ENCODE assay signal across 23 cellular contexts in the genomic region with DNA sequence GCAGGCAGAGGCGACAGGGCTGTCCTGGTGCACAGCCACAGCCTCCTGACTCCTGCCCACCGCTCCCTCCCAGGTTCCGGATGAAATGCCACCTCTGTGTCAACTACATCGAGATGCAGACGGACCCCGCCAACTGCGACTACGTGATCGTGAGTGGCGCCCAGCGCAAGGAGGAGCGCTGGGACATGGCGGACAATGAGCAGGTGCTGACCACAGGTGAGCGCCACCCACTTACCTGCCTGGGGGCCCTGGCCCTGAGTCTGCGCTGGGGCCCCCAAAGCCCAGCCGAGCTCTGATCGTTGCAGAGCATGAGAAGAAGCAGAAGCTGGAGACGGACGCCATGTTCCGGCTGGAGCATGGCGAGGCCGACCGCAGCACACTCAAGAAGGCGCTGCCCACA. TPM values are rescaled to one million over a fixed set of nuclear protein-coding genes. Genes with fewer than 3 reads are reported as not detected.
DNase-seq lines count a peak whose midpoint lies in the region; ATAC-seq, FAIRE-seq and TF ChIP-seq lines count a peak whose summit lies in the region.
"Had no signal": no experiment of that assay in that cellular context is flagged by ENCODE, and none has a peak within 500 bp of the region (broad histone marks: within the 10 kb centered on the region; RNA-seq: fewer than 3 reads in every experiment).

No MANE protein-coding gene starts in this region.

- no peak overlapping the region for H4K91ac ChIP-seq in neuronal stem cell (ENCODE audit: low read depth, low read length, poor library complexity)

- 97% methylated on average over 22 of the region's 24 CpGs for WGBS in HepG2 (ENCODE audit: low lambda C conversion rate)
- no CpG with 5 or more reads among the region's 24 CpGs for WGBS in right lobe of liver (ENCODE audit: insufficient coverage, low coverage, low lambda C conversion rate, missing lambda C conversion rate)
- 96% methylated on average over 23 of the region's 24 CpGs for WGBS in K562 (ENCODE audit: insufficient coverage, low coverage, missing lambda C conversion rate)
- no CpG with 5 or more reads among the region's 24 CpGs for WGBS in neuronal stem cell (ENCODE audit: extremely low coverage in 2 of 2, insufficient read length in 2 of 2, insufficient replicate concordance in 1 of 2), 2 donors

- TF ChIP-seq POLR2A in HepG2 (IDR thresholded peaks at IDR 0.05; ENCODE audit: insufficient read depth in 1 of 2, low read depth in 2 of 2, low read length in 2 of 2) (no peak), right lobe of liver (IDR thresholded peaks at IDR 0.05) (no peak), K562 (conservative IDR thresholded peaks at IDR 0.05) (no peak)

- H3K9ac ChIP-seq in HepG2 (ENCODE audit: insufficient read depth, low read depth, low read length) (no peak overlapping the region), K562 (ENCODE audit: insufficient read depth in 1 of 2, low read depth in 2 of 2, low read length in 2 of 2) (no peak overlapping the region; a peak in 1 of 4 replicates), neuronal stem cell (ENCODE audit: low read depth, low read length, poor library complexity) (no peak overlapping the region)
- H3K9ac ChIP-seq: BLaER1 had no signal

- in situ Hi-C loops in HepG2 (cut with HindIII; ENCODE audit: extremely low pct_ligation_motif_present, low pct_unique_long_range_greater_than_20kb) (loop anchor here (25.0 kb wide), 1 partner anchor 304 kb away; the partner anchor contains the start of genes MISP3 and PALM3), K562 (cut with MboI) (no loop called here)

- no peaks in the 10 kb centered on the region for H3K9me1 ChIP-seq in K562 (ENCODE audit: control insufficient read depth, insufficient read depth, low read length)

- H3K36me3 ChIP-seq in HepG2 (replicated peaks in 1 of 2; ENCODE audit: control insufficient read depth in 1 of 2, insufficient read depth in 2 of 2, low read length in 2 of 2) (peaks cover 20 to 40% of the 10 kb centered on the region in 2 experiments), right lobe of liver (peaks cover 12 to 65% (median 29%) of the 10 kb centered on the region in 4 donors), K562 (ENCODE audit: control insufficient read depth, insufficient read depth, low read length) (peaks cover 75% of the 10 kb centered on the region), neuronal stem cell (replicated peaks in 1 of 2; ENCODE audit: control insufficient read depth in 2 of 2, insufficient read depth in 2 of 2, low read length in 2 of 2) (peaks cover 49 to 95% of the 10 kb centered on the region in 2 donors)

- no peak for TF ChIP-seq RAD21 in HepG2 (CRISPR knock-in tag; IDR thresholded peaks at IDR 0.05)
- TF ChIP-seq RAD21 in K562 (CRISPR knock-in tag; conservative IDR thresholded peaks at IDR 0.05 in 1 of 2, IDR thresholded peaks at IDR 0.05 in 1 of 2), result no peak

- TF ChIP-seq CTCF in HepG2 (CRISPR knock-in tag; IDR thresholded peaks at IDR 0.05) (no peak), right lobe of liver (IDR thresholded peaks at IDR 0.05) (no peak), K562 (IDR thresholded peaks at IDR 0.05 in 2 of 3, conservative IDR thresholded peaks at IDR 0.05 in 1 of 3; ENCODE audit: insufficient read depth in 2 of 3, low read depth in 1 of 3, low read length in 3 of 3) (no peak), coronary artery (IDR thresholded peaks at IDR 0.05) (no peak)

- DNase-seq in HepG2 (ENCODE audit: low spot score) (no peak), right lobe of liver (no peak), K562 (ENCODE audit: extremely low read depth in 1 of 4, low spot score in 3 of 4) (no peak), neuronal stem cell (ENCODE audit: low spot score) (no peak), coronary artery (ENCODE audit: low spot score) (no peak)
- no peak for DNase-seq in activated CD8-positive, alpha-beta memory T cell treated with anti-CD3 and anti-CD28 coated beads for 24 hours
- DNase-seq: Caco-2; CD4-positive, CD25-positive, alpha-beta regulatory T cell; CD8-positive, alpha-beta T cell; DMS153; DND-41; H9; HFFc6 had no signal

- H3K79me2 ChIP-seq in HepG2 (ENCODE audit: insufficient read depth, low read length) (peaks cover under 1% of the 10 kb centered on the region), K562 (ENCODE audit: control insufficient read depth, insufficient read depth, low read length) (peaks cover 7% of the 10 kb centered on the region)

- no peak overlapping the region for H2BK5ac ChIP-seq in neuronal stem cell (ENCODE audit: low read length)

- H2AK5ac ChIP-seq in neuronal stem cell (ENCODE audit: low read depth, low read length), result no peak overlapping the region

- no peak for ATAC-seq in HepG2
- no peak for ATAC-seq in right lobe of liver
- ATAC-seq in K562, result no peak
- no peak for ATAC-seq in GM21447 (IDR thresholded peaks at IDR 0.05; ENCODE audit: unreplicated experiment)
- ATAC-seq: CD8-positive, alpha-beta T cell; GM23338; HCT116 had no signal

- H3K27me3 ChIP-seq in HepG2 (ENCODE audit: control insufficient read depth in 1 of 2, insufficient read depth in 2 of 2, low read length in 2 of 2) (no peaks in the 10 kb centered on the region), right lobe of liver (no peaks in the 10 kb centered on the region), K562 (ENCODE audit: control insufficient read depth in 2 of 2, insufficient read depth in 2 of 2, low read length in 2 of 2) (no peaks in the 10 kb centered on the region), neuronal stem cell (ENCODE audit: control insufficient read depth in 3 of 3, insufficient read depth in 3 of 3, low read depth in 1 of 3, low read length in 3 of 3) (no peaks in the 10 kb centered on the region)
- H3K27me3 ChIP-seq: BLaER1 had no signal

- POLR2A ChIA-PET in HepG2 (lab: Yijun Ruan, JAX) (no interaction called here), K562 (lab: Yijun Ruan, JAX) (no interaction called here)

- H4K8ac ChIP-seq in neuronal stem cell (ENCODE audit: low read depth, low read length), result no peak overlapping the region

- H3K18ac ChIP-seq in neuronal stem cell (ENCODE audit: low read length), result no peak overlapping the region

- H3K4me2 ChIP-seq in HepG2 (ENCODE audit: low read depth, low read length) (no peak overlapping the region), K562 (ENCODE audit: insufficient read depth, low read length) (no peak overlapping the region), neuronal stem cell (ENCODE audit: insufficient read depth, low read length, poor library complexity, severe bottlenecking) (no peak overlapping the region)
- H3K4me2 ChIP-seq: BLaER1, GM23338 had no signal

- FAIRE-seq in HepG2 (lab: Jason Lieb, UNC) (no peak), K562 (lab: Jason Lieb, UNC) (no peak)
- FAIRE-seq: A204.1, G401.6, GM12892, GM19239 had no signal

- H2BK15ac ChIP-seq in neuronal stem cell (ENCODE audit: low read length), result no peak overlapping the region

- no peak for TF ChIP-seq EP300 in HepG2 (IDR thresholded peaks at IDR 0.05; ENCODE audit: low read depth in 2 of 2, low read length in 2 of 2)
- no peak for TF ChIP-seq EP300 in HepG2 (CRISPR knock-in tag; IDR thresholded peaks at IDR 0.05; ENCODE audit: borderline replicate concordance)
- no peak for TF ChIP-seq EP300 in K562 (IDR thresholded peaks at IDR 0.05; ENCODE audit: low read length)

- H3K14ac ChIP-seq in neuronal stem cell (ENCODE audit: low read length), result no peak overlapping the region

- no peak overlapping the region for H3K4me3 ChIP-seq in HepG2 (replicated peaks in 1 of 3; ENCODE audit: insufficient read depth in 1 of 3, low read depth in 2 of 3, low read length in 3 of 3)
- H3K4me3 ChIP-seq in right lobe of liver, result no peak overlapping the region
- no peak overlapping the region for H3K4me3 ChIP-seq in K562
- no peak overlapping the region for H3K4me3 ChIP-seq in neuronal stem cell (ENCODE audit: low read length in 2 of 2)
- H3K4me3 ChIP-seq in coronary artery, result no peak overlapping the region
- H3K4me3 ChIP-seq: BLaER1, GM23338 had no signal

- H3K79me1 ChIP-seq in neuronal stem cell (ENCODE audit: low read depth, low read length), result peaks cover 7% of the 10 kb centered on the region

- CTCF ChIA-PET in HepG2 (lab: Yijun Ruan, JAX; ENCODE audit: low intra/inter-chr PET ratio, low total read pairs), result no interaction called here
- CTCF ChIA-PET in K562 (lab: Yijun Ruan, JAX; ENCODE audit: low intra/inter-chr PET ratio), result no interaction called here

- H3K4ac ChIP-seq in neuronal stem cell (ENCODE audit: low read length), result no peak overlapping the region

- no peak overlapping the region for H2BK120ac ChIP-seq in neuronal stem cell (ENCODE audit: low read depth, low read length)

- no peaks in the 10 kb centered on the region for H4K20me1 ChIP-seq in HepG2 (ENCODE audit: insufficient read depth, low read length)
- no peaks in the 10 kb centered on the region for H4K20me1 ChIP-seq in K562 (replicated peaks; ENCODE audit: control insufficient read depth, insufficient read depth, low read length)
- H4K20me1 ChIP-seq: BLaER1 had no signal

- no peak overlapping the region for H2AFZ ChIP-seq in HepG2 (ENCODE audit: low read length)
- no peak overlapping the region for H2AFZ ChIP-seq in K562 (ENCODE audit: low read depth, low read length)
- H2AFZ ChIP-seq in neuronal stem cell (ENCODE audit: low read length), result no peak overlapping the region
- H2AFZ ChIP-seq: GM23338 had no signal

- H3K4me1 ChIP-seq in HepG2 (ENCODE audit: insufficient read depth, low read length) (0 out of 2 replicates have a peak, but pooled peaks cover 6% of the 10 kb centered on the region), right lobe of liver (no peaks in the 10 kb centered on the region), K562 (replicated peaks in 1 of 2; ENCODE audit: control insufficient read depth in 2 of 2, insufficient read depth in 2 of 2, low read length in 2 of 2) (peaks cover 0 to 23% of the 10 kb centered on the region in 2 experiments; a peak in 2 of 5 replicates), neuronal stem cell (ENCODE audit: control insufficient read depth in 2 of 2, insufficient read depth in 1 of 2, low read depth in 1 of 2, low read length in 2 of 2) (no peaks in the 10 kb centered on the region)
- H3K4me1 ChIP-seq: Caco-2 had no signal

- H3K27ac ChIP-seq in HepG2 (ENCODE audit: extremely low read length, insufficient read depth, low read length), result no peak overlapping the region
- no peak overlapping the region for H3K27ac ChIP-seq in right lobe of liver
- H3K27ac ChIP-seq in K562 (ENCODE audit: extremely low read depth, low read depth, low read length), result no peak overlapping the region
- H3K27ac ChIP-seq in neuronal stem cell (replicated peaks; ENCODE audit: low read length), result no peak overlapping the region
- no peak overlapping the region for H3K27ac ChIP-seq in coronary artery
- H3K27ac ChIP-seq: 22Rv1, BLaER1, C4-2B had no signal

- BruUV-seq in HepG2 (replicated peaks; lab: Mats Ljungman, UMichigan), result no TSS peak
- BruUV-seq in K562 (replicated peaks; lab: Mats Ljungman, UMichigan), result no TSS peak

- intact Hi-C loops in HepG2 (cut with micrococcal nuclease; ENCODE audit: unreplicated experiment) (no loop called here), right lobe of liver (cut with DNase I) (no loop called here), K562 (cut with micrococcal nuclease) (no loop called here)

- H3K9me3 ChIP-seq in HepG2 (ENCODE audit: low read length) (no peaks in the 10 kb centered on the region), right lobe of liver (no peaks in the 10 kb centered on the region), K562 (replicated peaks; ENCODE audit: control insufficient read depth, insufficient read depth, low read depth, low read length) (no peaks in the 10 kb centered on the region), neuronal stem cell (replicated peaks in 1 of 2; ENCODE audit: control insufficient read depth in 2 of 2, insufficient read depth in 1 of 2, low read depth in 1 of 2, low read length in 2 of 2) (peaks cover 0 to 4% of the 10 kb centered on the region in 2 donors)
- H3K9me3 ChIP-seq: BLaER1, Caco-2 had no signal

- H3K23ac ChIP-seq in neuronal stem cell (ENCODE audit: low read depth, low read length, poor library complexity), result peak overlapping the region; percentile 89

- no peak overlapping the region for H2BK12ac ChIP-seq in neuronal stem cell (ENCODE audit: low read length)

RNA-seq across cellular contexts. Expression of gene MRI1, which starts 5.5 kb away (rescaled TPM):
- total RNA-seq in HepG2 (2016; rRNA removed; fragmentation: Illumina TruSeq; extraction: Trizol) (15.3 and 20.1 TPM in 2 replicates), right lobe of liver (10 to 100 TPM; 14.5 to 30.5 (median 24.1) TPM), K562 (2014; rRNA removed) (57.4 and 68.7 TPM in 2 replicates), K562 (2014; rRNA removed; fragmentation: Illumina TruSeq; extraction: Trizol) (13.3 and 15.8 TPM in 2 replicates), K562 (2015; rRNA removed; fragmentation: Illumina TruSeq; extraction: Trizol) (30.9 and 31.6 TPM in 2 replicates), K562 (2021) (45.8 and 47.3 TPM in 2 replicates)
- total RNA-seq in HepG2 (2016; cell fraction: cytosol; rRNA removed; fragmentation: Illumina TruSeq; extraction: Trizol; ENCODE audit: low read depth), result 2.2 and 3.3 TPM in 2 replicates
- 15.0 and 19.2 TPM in 2 replicates for total RNA-seq in HepG2 (2016; cell fraction: insoluble cytoplasmic fraction; rRNA removed; fragmentation: Illumina TruSeq; extraction: Trizol)
- 5.4 and 5.5 TPM in 2 replicates for total RNA-seq in HepG2 (2016; cell fraction: membrane; rRNA removed; fragmentation: Illumina TruSeq; extraction: Trizol)
- total RNA-seq in HepG2 (2016; cell fraction: nucleus; rRNA removed; fragmentation: Illumina TruSeq; extraction: Trizol), result 16.8 and 19.8 TPM in 2 replicates
- polyA plus RNA-seq in HepG2 (2011; rRNA removed) (20.6 and 27.7 TPM in 2 replicates), K562 (2011; rRNA removed) (19.3 and 27.7 TPM in 2 replicates), K562 (2014; fragmentation: Illumina TruSeq; extraction: Trizol) (28.2 and 30.0 TPM in 2 replicates), K562 (2014; fragmentation: Nextera tagmentation; extraction: Ambion mirVana) (1 to 10 TPM; 5.5 to 6.5 TPM), K562 (2014; rRNA removed) (34.7 and 43.0 TPM in 2 replicates)
- polyA plus RNA-seq in HepG2 (2011; cell fraction: cytosol; rRNA removed), result 11.3 and 15.1 TPM in 2 replicates
- polyA plus RNA-seq in HepG2 (2011; cell fraction: nucleus; rRNA removed), result 130 and 140 TPM in 2 replicates
- polyA plus RNA-seq in HepG2 (2012), result 9.3 and 11.3 TPM in 2 replicates
- 2.0 and 2.1 TPM in 2 replicates for polyA plus RNA-seq in HepG2 (2016; cell fraction: cytosol; fragmentation: Illumina TruSeq; extraction: Trizol; ENCODE audit: low read depth)
- polyA plus RNA-seq in HepG2 (2016; cell fraction: insoluble cytoplasmic fraction; fragmentation: Illumina TruSeq; extraction: Trizol; ENCODE audit: low read depth), result 14.4 and 15.2 TPM in 2 replicates
- 3.7 TPM in 2 replicates for polyA plus RNA-seq in HepG2 (2016; cell fraction: membrane; fragmentation: Illumina TruSeq; extraction: Trizol; ENCODE audit: low read depth)
- 38.8 and 42.1 TPM in 2 replicates for polyA plus RNA-seq in HepG2 (2016; cell fraction: nucleus; fragmentation: Illumina TruSeq; extraction: Trizol; ENCODE audit: insufficient read depth, low read depth)
- polyA minus RNA-seq in HepG2 (2011; rRNA and poly(A)+ RNA removed; ENCODE audit: low replicate concordance), result 31.0 and 50.1 TPM in 2 replicates
- 12.0 and 12.5 TPM in 2 replicates for polyA minus RNA-seq in HepG2 (2011; cell fraction: cytosol; rRNA and poly(A)+ RNA removed)
- polyA minus RNA-seq in HepG2 (2011; cell fraction: nucleus; rRNA and poly(A)+ RNA removed), result 12.9 and 13.9 TPM in 2 replicates
- 17.4 and 51.8 TPM in 2 replicates for total RNA-seq in K562 (2011; cell fraction: chromatin; rRNA removed; ENCODE audit: low replicate concordance)
- 53.4 and 56.5 TPM in 2 replicates for total RNA-seq in K562 (2011; cell fraction: nucleolus; rRNA removed)
- 27.6 and 32.3 TPM in 2 replicates for total RNA-seq in K562 (2011; cell fraction: nucleoplasm; rRNA removed)
- polyA plus RNA-seq in K562 (2011; cell fraction: cytosol; rRNA removed), result 29.0 and 63.4 TPM in 2 replicates
- 98.1 and 179 TPM in 2 replicates for polyA plus RNA-seq in K562 (2011; cell fraction: nucleus; rRNA removed)
- 24.2 and 27.5 TPM in 2 replicates for polyA plus RNA-seq in K562 (2012)
- 10.9 and 14.8 TPM in 2 replicates for polyA minus RNA-seq in K562 (2011; rRNA and poly(A)+ RNA removed)
- polyA minus RNA-seq in K562 (2011; cell fraction: cytosol; rRNA and poly(A)+ RNA removed), result 27.6 and 28.3 TPM in 2 replicates
- polyA minus RNA-seq in K562 (2011; cell fraction: nucleus; rRNA and poly(A)+ RNA removed), result 23.2 and 23.7 TPM in 2 replicates
- polyA plus RNA-seq in neuronal stem cell (2013, experiment 1 of 2), result 16.3 TPM
- polyA plus RNA-seq in neuronal stem cell (2013, experiment 2 of 2), result 17.0 TPM

RNA-seq across cellular contexts. Expression of gene C19orf53, which starts 15.5 kb away (rescaled TPM):
- total RNA-seq in HepG2 (2016; rRNA removed; fragmentation: Illumina TruSeq; extraction: Trizol) (127 and 129 TPM in 2 replicates), right lobe of liver (100 to 1,000 TPM in 2 of 6 experiments, 10 to 100 TPM in 4; 30.6 to 227 (median 32.8) TPM), K562 (2014; rRNA removed) (164 and 284 TPM in 2 replicates), K562 (2014; rRNA removed; fragmentation: Illumina TruSeq; extraction: Trizol) (63.0 and 98.5 TPM in 2 replicates), K562 (2015; rRNA removed; fragmentation: Illumina TruSeq; extraction: Trizol) (115 and 130 TPM in 2 replicates), K562 (2021) (95.9 and 109 TPM in 2 replicates)
- 100 and 107 TPM in 2 replicates for total RNA-seq in HepG2 (2016; cell fraction: cytosol; rRNA removed; fragmentation: Illumina TruSeq; extraction: Trizol; ENCODE audit: low read depth)
- 120 and 139 TPM in 2 replicates for total RNA-seq in HepG2 (2016; cell fraction: insoluble cytoplasmic fraction; rRNA removed; fragmentation: Illumina TruSeq; extraction: Trizol)
- total RNA-seq in HepG2 (2016; cell fraction: membrane; rRNA removed; fragmentation: Illumina TruSeq; extraction: Trizol), result 129 and 137 TPM in 2 replicates
- 38.1 and 46.3 TPM in 2 replicates for total RNA-seq in HepG2 (2016; cell fraction: nucleus; rRNA removed; fragmentation: Illumina TruSeq; extraction: Trizol)
- polyA plus RNA-seq in HepG2 (2011; rRNA removed) (130 and 154 TPM in 2 replicates), K562 (2011; rRNA removed) (151 and 169 TPM in 2 replicates), K562 (2014; fragmentation: Illumina TruSeq; extraction: Trizol) (205 and 214 TPM in 2 replicates), K562 (2014; fragmentation: Nextera tagmentation; extraction: Ambion mirVana) (100 to 1,000 TPM; 416 to 441 TPM), K562 (2014; rRNA removed) (197 and 206 TPM in 2 replicates)
- polyA plus RNA-seq in HepG2 (2011; cell fraction: cytosol; rRNA removed), result 136 and 140 TPM in 2 replicates
- 41.3 and 46.6 TPM in 2 replicates for polyA plus RNA-seq in HepG2 (2011; cell fraction: nucleus; rRNA removed)
- polyA plus RNA-seq in HepG2 (2012), result 81.4 and 137 TPM in 2 replicates
- 129 and 144 TPM in 2 replicates for polyA plus RNA-seq in HepG2 (2016; cell fraction: cytosol; fragmentation: Illumina TruSeq; extraction: Trizol; ENCODE audit: low read depth)
- polyA plus RNA-seq in HepG2 (2016; cell fraction: insoluble cytoplasmic fraction; fragmentation: Illumina TruSeq; extraction: Trizol; ENCODE audit: low read depth), result 157 and 159 TPM in 2 replicates
- 161 and 164 TPM in 2 replicates for polyA plus RNA-seq in HepG2 (2016; cell fraction: membrane; fragmentation: Illumina TruSeq; extraction: Trizol; ENCODE audit: low read depth)
- 79.1 and 91.5 TPM in 2 replicates for polyA plus RNA-seq in HepG2 (2016; cell fraction: nucleus; fragmentation: Illumina TruSeq; extraction: Trizol; ENCODE audit: insufficient read depth, low read depth)
- polyA minus RNA-seq in HepG2 (2011; rRNA and poly(A)+ RNA removed; ENCODE audit: low replicate concordance), result 66.1 and 174 TPM in 2 replicates
- polyA minus RNA-seq in HepG2 (2011; cell fraction: cytosol; rRNA and poly(A)+ RNA removed), result 29.3 and 33.8 TPM in 2 replicates
- 14.4 and 17.7 TPM in 2 replicates for polyA minus RNA-seq in HepG2 (2011; cell fraction: nucleus; rRNA and poly(A)+ RNA removed)
- 16.1 and 36.9 TPM in 2 replicates for total RNA-seq in K562 (2011; cell fraction: chromatin; rRNA removed; ENCODE audit: low replicate concordance)
- total RNA-seq in K562 (2011; cell fraction: nucleolus; rRNA removed), result 41.2 and 47.9 TPM in 2 replicates
- 32.6 and 42.2 TPM in 2 replicates for total RNA-seq in K562 (2011; cell fraction: nucleoplasm; rRNA removed)
- polyA plus RNA-seq in K562 (2011; cell fraction: cytosol; rRNA removed), result 153 and 227 TPM in 2 replicates
- polyA plus RNA-seq in K562 (2011; cell fraction: nucleus; rRNA removed), result 87.2 and 100 TPM in 2 replicates
- 146 and 190 TPM in 2 replicates for polyA plus RNA-seq in K562 (2012)
- 24.1 and 41.5 TPM in 2 replicates for polyA minus RNA-seq in K562 (2011; rRNA and poly(A)+ RNA removed)
- 58.9 and 66.1 TPM in 2 replicates for polyA minus RNA-seq in K562 (2011; cell fraction: cytosol; rRNA and poly(A)+ RNA removed)
- polyA minus RNA-seq in K562 (2011; cell fraction: nucleus; rRNA and poly(A)+ RNA removed), result 14.9 and 21.1 TPM in 2 replicates
- 240 TPM for polyA plus RNA-seq in neuronal stem cell (2013, experiment 1 of 2)
- polyA plus RNA-seq in neuronal stem cell (2013, experiment 2 of 2), result 222 TPM

RNA-seq across cellular contexts. Expression of gene ZSWIM4, which starts 36.4 kb away (rescaled TPM):
- total RNA-seq in HepG2 (2016; rRNA removed; fragmentation: Illumina TruSeq; extraction: Trizol) (0.27 and 0.33 TPM in 2 replicates), right lobe of liver (1 to 10 TPM in 5 of 6 experiments, under 1 TPM in 1; 0.98 to 3.7 (median 1.7) TPM), K562 (2014; rRNA removed) (1.0 and 1.3 TPM in 2 replicates), K562 (2014; rRNA removed; fragmentation: Illumina TruSeq; extraction: Trizol) (0.22 and 0.25 TPM in 2 replicates), K562 (2015; rRNA removed; fragmentation: Illumina TruSeq; extraction: Trizol) (0.25 and 0.57 TPM in 2 replicates), K562 (2021) (3.5 and 3.7 TPM in 2 replicates)
- total RNA-seq in HepG2 (2016; cell fraction: cytosol; rRNA removed; fragmentation: Illumina TruSeq; extraction: Trizol; ENCODE audit: low read depth), result 0.10 and 0.35 TPM in 2 replicates
- total RNA-seq in HepG2 (2016; cell fraction: insoluble cytoplasmic fraction; rRNA removed; fragmentation: Illumina TruSeq; extraction: Trizol), result 0.22 and 0.28 TPM in 2 replicates
- total RNA-seq in HepG2 (2016; cell fraction: membrane; rRNA removed; fragmentation: Illumina TruSeq; extraction: Trizol), result 0.09 and 0.14 TPM in 2 replicates
- 0.28 and 0.37 TPM in 2 replicates for total RNA-seq in HepG2 (2016; cell fraction: nucleus; rRNA removed; fragmentation: Illumina TruSeq; extraction: Trizol)
- polyA plus RNA-seq in HepG2 (2011; rRNA removed) (0.86 and 1.8 TPM in 2 replicates), K562 (2011; rRNA removed) (0.67 and 1.0 TPM in 2 replicates), K562 (2014; fragmentation: Illumina TruSeq; extraction: Trizol) (0.79 and 1.7 TPM in 2 replicates), K562 (2014; fragmentation: Nextera tagmentation; extraction: Ambion mirVana) (not detected), K562 (2014; rRNA removed) (1.1 and 2.1 TPM in 2 replicates)
- polyA plus RNA-seq in HepG2 (2011; cell fraction: cytosol; rRNA removed), result 0.91 and 1.2 TPM in 2 replicates
- 3.4 and 3.5 TPM in 2 replicates for polyA plus RNA-seq in HepG2 (2011; cell fraction: nucleus; rRNA removed)
- polyA plus RNA-seq in HepG2 (2012), result 1.5 and 2.1 TPM in 2 replicates
- polyA plus RNA-seq in HepG2 (2016; cell fraction: cytosol; fragmentation: Illumina TruSeq; extraction: Trizol; ENCODE audit: low read depth), result 0.02 TPM in 1 of 2 replicates, not detected in the other
- polyA plus RNA-seq in HepG2 (2016; cell fraction: insoluble cytoplasmic fraction; fragmentation: Illumina TruSeq; extraction: Trizol; ENCODE audit: low read depth), result 0.38 and 0.45 TPM in 2 replicates
- polyA plus RNA-seq in HepG2 (2016; cell fraction: membrane; fragmentation: Illumina TruSeq; extraction: Trizol; ENCODE audit: low read depth), result 0.14 and 0.20 TPM in 2 replicates
- polyA plus RNA-seq in HepG2 (2016; cell fraction: nucleus; fragmentation: Illumina TruSeq; extraction: Trizol; ENCODE audit: insufficient read depth, low read depth), result 0.48 and 0.55 TPM in 2 replicates
- 1.7 and 5.3 TPM in 2 replicates for polyA minus RNA-seq in HepG2 (2011; rRNA and poly(A)+ RNA removed; ENCODE audit: low replicate concordance)
- 2.5 and 2.7 TPM in 2 replicates for polyA minus RNA-seq in HepG2 (2011; cell fraction: cytosol; rRNA and poly(A)+ RNA removed)
- polyA minus RNA-seq in HepG2 (2011; cell fraction: nucleus; rRNA and poly(A)+ RNA removed), result 2.1 and 2.4 TPM in 2 replicates
- total RNA-seq in K562 (2011; cell fraction: chromatin; rRNA removed; ENCODE audit: low replicate concordance), result 1.5 and 4.2 TPM in 2 replicates
- 3.5 and 3.7 TPM in 2 replicates for total RNA-seq in K562 (2011; cell fraction: nucleolus; rRNA removed)
- 1.9 and 2.8 TPM in 2 replicates for total RNA-seq in K562 (2011; cell fraction: nucleoplasm; rRNA removed)
- 0.81 and 2.0 TPM in 2 replicates for polyA plus RNA-seq in K562 (2011; cell fraction: cytosol; rRNA removed)
- polyA plus RNA-seq in K562 (2011; cell fraction: nucleus; rRNA removed), result 1.5 and 4.5 TPM in 2 replicates
- 1.3 and 3.5 TPM in 2 replicates for polyA plus RNA-seq in K562 (2012)
- polyA minus RNA-seq in K562 (2011; rRNA and poly(A)+ RNA removed), result 0.54 and 0.98 TPM in 2 replicates
- polyA minus RNA-seq in K562 (2011; cell fraction: cytosol; rRNA and poly(A)+ RNA removed), result 3.0 and 5.0 TPM in 2 replicates
- 1.5 and 1.7 TPM in 2 replicates for polyA minus RNA-seq in K562 (2011; cell fraction: nucleus; rRNA and poly(A)+ RNA removed)
- 16.2 TPM for polyA plus RNA-seq in neuronal stem cell (2013, experiment 1 of 2)
- 16.7 TPM for polyA plus RNA-seq in neuronal stem cell (2013, experiment 2 of 2)

Comparison
In these comparisons a context has a peak if more than half of its experiments do, and no peak if none do; other contexts are left out.
1. Of the 241 proteins assayed by ChIP-seq in both HepG2 and K562: peak only in HepG2: none; only in K562: POLR2G and ZBTB33; in both: RBFOX2; in neither: 238.